In the genomic region with DNA sequence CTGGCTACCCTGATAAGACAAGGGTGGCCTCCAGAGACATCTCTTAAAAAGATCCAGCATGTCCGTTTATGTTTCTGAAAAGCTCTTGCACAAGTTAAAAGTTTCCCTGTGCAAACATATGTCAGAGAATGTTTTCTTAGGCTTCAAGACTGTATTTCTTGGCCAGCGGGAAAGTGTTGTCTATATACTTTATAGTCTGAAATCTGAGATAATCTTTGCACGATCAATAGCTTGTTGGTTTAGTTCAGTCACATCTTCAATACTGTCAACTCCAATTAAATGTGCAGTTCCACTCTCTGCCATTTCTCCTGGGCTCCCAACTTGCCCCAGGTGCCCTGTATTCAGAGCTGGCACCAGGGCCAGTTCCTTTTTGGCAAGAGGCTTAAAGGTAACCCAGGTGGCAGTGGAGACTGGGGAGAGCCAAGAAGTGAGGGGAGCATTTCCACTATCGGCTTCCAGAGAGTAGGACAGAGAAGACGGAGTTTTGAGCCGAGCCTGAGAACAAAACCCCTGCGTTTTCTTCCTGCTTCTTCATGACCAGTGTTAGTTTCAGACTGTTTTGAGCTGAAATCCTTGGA, we compare ENCODE assay signal across 28 cellular contexts.
"Had no signal": no experiment of that assay in that cellular context is flagged by ENCODE, and none has a peak within 500 bp of the region (broad histone marks: within the 10 kb centered on the region; RNA-seq: fewer than 3 reads in every experiment).

No MANE protein-coding gene starts in this region.

- H3K79me2 ChIP-seq: parathyroid adenoma had no signal

- H2AFZ ChIP-seq: parathyroid adenoma had no signal

- H3K27me3 ChIP-seq: cardiac muscle cell, right atrium auricular region, testis, uterus had no signal

- H3K4me1 ChIP-seq: parathyroid adenoma, spleen, testis, uterus had no signal

- H3K36me3 Mint-ChIP-seq: activated naive CD8-positive, alpha-beta T cell; brain; natural killer cell treated with Interleukin-12 subunit alpha and Interleukin-12 subunit beta and Interleukin-15 and Interleukin-18, amount 100 ng/mL, for 72 hours had no signal

- H3K36me3 ChIP-seq: cardiac muscle cell, neutrophil, right atrium auricular region, spleen, uterus, WERI-Rb-1 had no signal

- H3K27ac Mint-ChIP-seq: activated naive CD8-positive, alpha-beta T cell; dendritic cell treated with granulocyte-macrophage colony-stimulating factor and Interleukin-4, amounts not matched to agents 40 ng/mL and 50 ng/mL, for 4 days; endodermal cell had no signal

- H3K4me3 Mint-ChIP-seq: activated naive CD8-positive, alpha-beta T cell; brain; dendritic cell treated with granulocyte-macrophage colony-stimulating factor and Interleukin-4, amounts not matched to agents 40 ng/mL and 50 ng/mL, for 4 days; endodermal cell; natural killer cell treated with Interleukin-12 subunit alpha and Interleukin-12 subunit beta and Interleukin-15 and Interleukin-18, amount 100 ng/mL, for 72 hours had no signal

- H3K4me3 ChIP-seq: cardiac muscle cell, mucosa of descending colon, right atrium auricular region, spleen, testis, uterus had no signal

- ATAC-seq: activated CD4-positive, CD25-positive, alpha-beta regulatory T cell treated with anti-CD3 and anti-CD28 coated beads, Interleukin-2, amount 50 U/mL, for 24 hours; esophagus mucosa; left ventricle myocardium superior; mucosa of descending colon; natural killer cell treated with Interleukin-12 subunit alpha and Interleukin-12 subunit beta and Interleukin-15 and Interleukin-18, amount 100 ng/mL, for 72 hours had no signal

- DNase-seq: activated CD4-positive, alpha-beta T cell treated with anti-CD3 and anti-CD28 coated beads for 48 hours; activated CD4-positive, alpha-beta T cell treated with anti-CD3 and anti-CD28 coated beads, Interleukin-2, amount 50 U/mL, for 48 hours; activated CD8-positive, alpha-beta memory T cell treated with anti-CD3 and anti-CD28 coated beads for 24 hours; activated effector memory CD4-positive, alpha-beta T cell treated with Interleukin-2 at 50 U/mL for 16 hours; activated naive CD4-positive, alpha-beta T cell treated with Interleukin-2 at 50 U/mL for 16 hours; anterior cingulate cortex; endodermal cell; foreskin melanocyte; islet precursor cell; left ventricle myocardium superior; mucosa of descending colon; spleen; stimulated activated naive CD4-positive, alpha-beta T cell treated with Interleukin-2 at 50 U/mL for 16 hours; T-helper 1 cell; testis; trophoblast cell; uterus; WERI-Rb-1 had no signal

- H3K9me3 ChIP-seq: mucosa of descending colon, neutrophil, right atrium auricular region, testis, uterus had no signal

- H3K27ac ChIP-seq: cardiac muscle cell, neutrophil, parathyroid adenoma, right atrium auricular region, spleen, testis, uterus, WERI-Rb-1 had no signal
